In the genomic region with DNA sequence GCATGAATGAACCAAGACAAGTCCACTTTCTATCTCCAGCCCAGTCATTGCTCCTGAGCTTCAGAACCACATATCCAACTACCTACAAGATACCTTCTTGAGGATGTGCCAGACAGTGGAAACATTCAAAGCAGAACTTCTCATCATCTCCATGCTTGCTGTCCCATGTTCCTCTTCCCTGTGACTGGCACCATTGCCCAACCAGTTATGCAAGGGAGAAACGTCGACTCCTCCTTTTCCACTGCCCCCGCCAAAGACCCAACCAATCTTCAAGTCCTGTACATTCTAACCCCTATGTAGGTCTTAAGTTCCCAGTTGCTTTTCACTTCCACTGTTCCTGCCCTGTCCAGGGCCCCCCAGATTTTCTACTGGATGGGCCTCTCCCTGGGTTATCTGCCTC, we compare ENCODE assay signal across 28 cellular contexts.
DNase-seq lines count a peak whose midpoint lies in the region; ATAC-seq and TF ChIP-seq lines count a peak whose summit lies in the region.
"Had no signal": no experiment of that assay in that cellular context is flagged by ENCODE, and none has a peak within 500 bp of the region (broad histone marks: within the 10 kb centered on the region; RNA-seq: fewer than 3 reads in every experiment).

No MANE protein-coding gene starts in this region.

- H3K27me3 Mint-ChIP-seq in brain, result no peaks in the 10 kb centered on the region

- H3K27ac Mint-ChIP-seq in brain, result peak overlapping the region in 3 of 5 experiments; percentile 29 to 56 (median 46)
- H3K27ac Mint-ChIP-seq: activated T-cell treated with anti-CD3 and anti-CD28 coated beads, Interleukin-2, amount 50 U/mL, for 72 hours; naive thymus-derived CD8-positive, alpha-beta T cell; T-helper 1 cell treated with Interleukin-12 subunit alpha and Interleukin-12 subunit beta and Interleukin-4 antibody, amounts not matched to agents 30 μg/mL and 1 μg/mL, for 36 hours had no signal

- H3K9me3 ChIP-seq in gastrocnemius medialis (no peaks in the 10 kb centered on the region), psoas muscle (no peaks in the 10 kb centered on the region)
- no peaks in the 10 kb centered on the region for H3K9me3 ChIP-seq in effector memory CD4-positive, alpha-beta T cell (ENCODE audit: control insufficient read depth, low read length)
- H3K9me3 ChIP-seq: esophagus muscularis mucosa, Peyer's patch, prostate gland, sigmoid colon, transverse colon had no signal

- H3K36me3 Mint-ChIP-seq in brain, result no peaks in the 10 kb centered on the region
- H3K36me3 Mint-ChIP-seq: naive thymus-derived CD8-positive, alpha-beta T cell had no signal

- H3K27me3 ChIP-seq in gastrocnemius medialis (no peaks in the 10 kb centered on the region), psoas muscle (ENCODE audit: insufficient read depth in 3 of 3, low read length in 2 of 3) (no peaks in the 10 kb centered on the region)
- no peaks in the 10 kb centered on the region for H3K27me3 ChIP-seq in effector memory CD4-positive, alpha-beta T cell (replicated peaks; ENCODE audit: control insufficient read depth, insufficient read depth, low read length, poor library complexity, severe bottlenecking)
- H3K27me3 ChIP-seq: esophagus muscularis mucosa, Peyer's patch, sigmoid colon, SJSA1, transverse colon had no signal

- H3K4me1 Mint-ChIP-seq in brain, result peaks cover 53% of the 10 kb centered on the region
- H3K4me1 Mint-ChIP-seq: naive thymus-derived CD8-positive, alpha-beta T cell had no signal

- H3K4me3 Mint-ChIP-seq in brain, result no peak overlapping the region
- H3K4me3 Mint-ChIP-seq: activated T-cell treated with anti-CD3 and anti-CD28 coated beads, Interleukin-2, amount 50 U/mL, for 72 hours; naive thymus-derived CD8-positive, alpha-beta T cell; T-helper 1 cell treated with Interleukin-12 subunit alpha and Interleukin-12 subunit beta and Interleukin-4 antibody, amounts not matched to agents 30 μg/mL and 1 μg/mL, for 36 hours had no signal

- TF ChIP-seq POLR2A in gastrocnemius medialis (IDR thresholded peaks at IDR 0.05), result no peak

- H3K9me3 Mint-ChIP-seq in brain, result peaks cover 2 to 14% (median 8%) of the 10 kb centered on the region in 5 experiments
- H3K9me3 Mint-ChIP-seq: activated T-cell treated with anti-CD3 and anti-CD28 coated beads, Interleukin-2, amount 50 U/mL, for 72 hours; naive thymus-derived CD8-positive, alpha-beta T cell; T-helper 1 cell treated with Interleukin-12 subunit alpha and Interleukin-12 subunit beta and Interleukin-4 antibody, amounts not matched to agents 30 μg/mL and 1 μg/mL, for 36 hours had no signal

- no peak overlapping the region for H3K4me3 ChIP-seq in gastrocnemius medialis
- no peak overlapping the region for H3K4me3 ChIP-seq in psoas muscle
- H3K4me3 ChIP-seq in effector memory CD4-positive, alpha-beta T cell (ENCODE audit: insufficient read depth, low read depth, low read length, poor library complexity, severe bottlenecking), result no peak overlapping the region
- H3K4me3 ChIP-seq: esophagus muscularis mucosa, Peyer's patch, prostate gland, sigmoid colon, SJSA1, transverse colon had no signal

- H3K4me1 ChIP-seq in gastrocnemius medialis (peaks cover 0 to 26% of the 10 kb centered on the region in 2 donors), psoas muscle (no peaks in the 10 kb centered on the region)
- H3K4me1 ChIP-seq in effector memory CD4-positive, alpha-beta T cell (ENCODE audit: control insufficient read depth, insufficient read depth, low read length, poor library complexity, severe bottlenecking), result no peaks in the 10 kb centered on the region
- H3K4me1 ChIP-seq: Peyer's patch, prostate gland had no signal

- H3K36me3 ChIP-seq in gastrocnemius medialis, result no peaks in the 10 kb centered on the region
- H3K36me3 ChIP-seq in psoas muscle (ENCODE audit: insufficient read depth in 1 of 2, low read depth in 1 of 2), result no peaks in the 10 kb centered on the region
- no peaks in the 10 kb centered on the region for H3K36me3 ChIP-seq in effector memory CD4-positive, alpha-beta T cell (ENCODE audit: control insufficient read depth, insufficient read depth, low read length)
- H3K36me3 ChIP-seq: esophagus muscularis mucosa, Peyer's patch, prostate gland, sigmoid colon, SJSA1, transverse colon had no signal

- ATAC-seq in gastrocnemius medialis (peak in 1 of 2 donors; percentile 23), psoas muscle (no peak)
- ATAC-seq: activated T-cell treated with anti-CD3 and anti-CD28 coated beads, Interleukin-2, amount 50 U/mL, for 72 hours; foreskin keratinocyte; naive thymus-derived CD8-positive, alpha-beta T cell had no signal

- TF ChIP-seq CTCF in brain (conservative IDR thresholded peaks at IDR 0.05) (no peak), gastrocnemius medialis (IDR thresholded peaks at IDR 0.05 in 4 of 5, conservative IDR thresholded peaks at IDR 0.05 in 1 of 5) (no peak), psoas muscle (IDR thresholded peaks at IDR 0.05) (no peak)

- intact Hi-C loops in gastrocnemius medialis (cut with DNase I; ENCODE audit: low total_unique reads) (no loop called here), psoas muscle (cut with DNase I) (no loop called here)

- H3K27ac ChIP-seq in gastrocnemius medialis (peak overlapping the region; percentile 5 to 68 (median 17)), psoas muscle (no peak overlapping the region)
- no peak overlapping the region for H3K27ac ChIP-seq in effector memory CD4-positive, alpha-beta T cell (ENCODE audit: insufficient read depth, low read length, poor library complexity, severe bottlenecking)
- H3K27ac ChIP-seq: esophagus muscularis mucosa, foreskin keratinocyte, Peyer's patch, prostate gland, sigmoid colon, SJSA1, transverse colon had no signal

- peak; percentile 75 for DNase-seq in GF-D8 (lab: John Stamatoyannopoulos, UW)
- peak; percentile 69 for DNase-seq in MV-4-11 (lab: John Stamatoyannopoulos, UW)
- DNase-seq in gastrocnemius medialis, result peak in 1 of 2 donors; percentile 37
- no peak for DNase-seq in psoas muscle
- DNase-seq in 8988T, result no peak
- no peak for DNase-seq in effector memory CD4-positive, alpha-beta T cell
- DNase-seq: activated CD4-positive, alpha-beta T cell treated with anti-CD3 and anti-CD28 coated beads, Interleukin-2, amount 50 U/mL, for 48 hours; activated naive CD4-positive, alpha-beta T cell treated with Interleukin-2 at 50 U/mL for 16 hours; activated T-cell treated with anti-CD3 and anti-CD28 coated beads, Interleukin-2, amount 50 U/mL, for 72 hours; C1 segment of cervical spinal cord; cerebellar nuclear complex; dermis blood vessel endothelial cell; DND-41; foreskin keratinocyte; NCI-H1092 treated with DMSO at 0.1 percent for 48 hours; NCI-H2029; NCI-H524 treated with DMSO at 0.1 percent for 48 hours; nucleus accumbens; Peyer's patch; sigmoid colon; stimulated activated CD4-positive, alpha-beta T cell treated with anti-CD3 and anti-CD28 coated beads, Interleukin-4, amount 100 ng/mL, for 4 hours; transverse colon had no signal

- 68 to 83% (median 73%) methylated on average over 3 of the region's 3 CpGs for WGBS in psoas muscle, 3 donors

- in situ Hi-C loops in gastrocnemius medialis (cut with MboI; ENCODE audit: low sequenced_read_pairs in 4 of 4), result no loop called here

Comparison
In these comparisons a context has a peak if more than half of its experiments do, and no peak if none do; other contexts are left out.
1. DNase-seq: peak in GF-D8 (single experiment) and MV-4-11 (single experiment); none in psoas muscle (0 of 2), 8988T (single experiment) and effector memory CD4-positive, alpha-beta T cell (0 of 3).
2. H3K27ac ChIP-seq: peak in gastrocnemius medialis (4 of 4); none in psoas muscle (single experiment) and effector memory CD4-positive, alpha-beta T cell (single experiment).